ENCODE assay signal across 8 cellular contexts in genomic region chr14:68824517-68825347, GRCh38. TPM values are rescaled to one million over a fixed set of nuclear protein-coding genes. Genes with fewer than 3 reads are reported as not detected.
DNase-seq lines count a peak whose midpoint lies in the region; ATAC-seq and TF ChIP-seq lines count a peak whose summit lies in the region.

No MANE protein-coding gene starts in this region.

- H3K9me2 ChIP-seq in PC-3 (replicated peaks; ENCODE audit: low read length): no peaks in the 10 kb centered on the region

- peak; percentile 92 for ATAC-seq in PC-3
- peak; percentile 93 for ATAC-seq in left colon
- ATAC-seq in HG03025 (IDR thresholded peaks at IDR 0.05; ENCODE audit: low FRiP score, unreplicated experiment): no peak
- ATAC-seq in GM18519 (IDR thresholded peaks at IDR 0.05; ENCODE audit: low FRiP score, unreplicated experiment): no peak

- H3K79me2 ChIP-seq in PC-3 (ENCODE audit: low read length): no peaks in the 10 kb centered on the region

- in situ Hi-C loops in HAP-1 (cut with MboI; ENCODE audit: low sequenced_read_pairs): loop anchor here (10.0 kb wide), 1 partner anchor 990 kb away; no protein-coding TSS in a partner anchor

- H4K20me1 ChIP-seq in PC-3 (ENCODE audit: low read length): no peaks in the 10 kb centered on the region

- TF ChIP-seq CTCF in PC-3 (conservative IDR thresholded peaks at IDR 0.05; ENCODE audit: low read depth, low read length) (peak; percentile 97), cardiac fibroblast (IDR thresholded peaks at IDR 0.05; ENCODE audit: low read depth, low read length) (peak; percentile 97)

- CTCF ChIA-PET in PC-3 (lab: Charles Lee): interaction anchor here (0.5 to 1.5 kb wide), 8 partner anchors 8 to 891 kb away, joined by 3 to 8 read pairs (median 4); partner anchors contain the start of gene ZFP36L1

- no peaks in the 10 kb centered on the region for H3K36me3 ChIP-seq in HAP-1 (replicated peaks)
- H3K36me3 ChIP-seq in PC-3 (ENCODE audit: low read depth, low read length): no peaks in the 10 kb centered on the region

- no peaks in the 10 kb centered on the region for H3F3A ChIP-seq in PC-3 (ENCODE audit: low read length, unreplicated experiment)

- intact Hi-C loops in PC-3 (cut with micrococcal nuclease): loop anchor here (1.0 kb wide), 1 partner anchor 20 kb away; no protein-coding TSS in a partner anchor
- intact Hi-C loops in left colon (cut with DNase I, micrococcal nuclease): loop anchor here in 1 of 2 donors (5.0 kb wide), 1 partner anchor 882 kb away; no protein-coding TSS in a partner anchor

- H3K4me3 ChIP-seq in HAP-1 (no peak overlapping the region), PC-3 (ENCODE audit: low read length) (no peak overlapping the region), cardiac fibroblast (replicated peaks in 1 of 2; ENCODE audit: low read depth in 2 of 2, low read length in 2 of 2) (no peak overlapping the region)

- peak overlapping the region; percentile 68 for H2AFZ ChIP-seq in PC-3 (ENCODE audit: low read length)

- DNase-seq in D341Med (ENCODE audit: low spot score) (peak; percentile 82), HAP-1 (ENCODE audit: low spot score in 2 of 2) (peak; percentile 76 to 95), PC-3 (peak; percentile 90), cardiac fibroblast (ENCODE audit: low read depth in 2 of 2) (peak; percentile 77 to 83), left colon (peak; percentile 76 to 93)
- peak; percentile 28 for DNase-seq in stimulated activated naive CD4-positive, alpha-beta T cell treated with Interleukin-2 at 50 U/mL for 16 hours (lab: John Stamatoyannopoulos, UW)

- H3K4me2 ChIP-seq in PC-3 (ENCODE audit: low read length): peak overlapping the region; percentile 8

- H3K9ac ChIP-seq in PC-3 (ENCODE audit: low read length): no peak overlapping the region

- H3K27ac ChIP-seq in PC-3 (ENCODE audit: low read length): no peak overlapping the region

- no peaks in the 10 kb centered on the region for H3K27me3 ChIP-seq in HAP-1 (ENCODE audit: low read depth)
- H3K27me3 ChIP-seq in PC-3 (ENCODE audit: low read length): no peaks in the 10 kb centered on the region

- POLR2A ChIA-PET in PC-3 (lab: Charles Lee; ENCODE audit: unreplicated experiment): interaction anchor here (0.6 to 0.7 kb wide), 2 partner anchors 126 to 576 kb away, joined by 3 to 4 read pairs; no protein-coding TSS in a partner anchor

- H3K9me3 ChIP-seq in HAP-1: no peaks in the 10 kb centered on the region
- no peaks in the 10 kb centered on the region for H3K9me3 ChIP-seq in PC-3 (ENCODE audit: low read length)

- H3K4me1 ChIP-seq in HAP-1 (peaks cover 3% of the 10 kb centered on the region), PC-3 (ENCODE audit: insufficient read depth, low read length) (no peaks in the 10 kb centered on the region; the same call in 1 of the 2 replicates)

- no TSS peak for BruUV-seq in PC-3 (replicated peaks; lab: Mats Ljungman, UMichigan)

RNA-seq across cellular contexts. Expression of gene ZFP36L1, which starts 31.9 kb away (rescaled TPM):
- 63.1 and 79.7 TPM in 2 replicates for total RNA-seq in PC-3 (2014; rRNA removed)
- total RNA-seq in left colon: 100 to 1,000 TPM in 1 of 2 donors, 10 to 100 TPM in 1; 79.2 to 127 TPM

Comparison
In these comparisons a context has a peak if more than half of its experiments do, and no peak if none do; other contexts are left out.
1. DNase-seq: peak in every context shown above with its lines; median percentile 90 in PC-3; 86 in HAP-1; 84 in left colon; 82 in D341Med; 80 in cardiac fibroblast; 28 in stimulated activated naive CD4-positive, alpha-beta T cell treated with Interleukin-2 at 50 U/mL for 16 hours.
2. ATAC-seq: peak in PC-3 (single experiment) and left colon (single experiment); none in HG03025 (single experiment) and GM18519 (single experiment).